In genomic region chr2:37819228-37819627, GRCh38 we compare ENCODE assay signal across 17 cellular contexts.
DNase-seq lines count a peak whose midpoint lies in the region; TF ChIP-seq lines count a peak whose summit lies in the region.
"Had no signal": no experiment of that assay in that cellular context is flagged by ENCODE, and none has a peak within 500 bp of the region (broad histone marks: within the 10 kb centered on the region; RNA-seq: fewer than 3 reads in every experiment).

No MANE protein-coding gene starts in this region.

- CTCF ChIA-PET in AG04450 (lab: Charles Lee), result interaction anchor here (0.7 to 2.2 kb wide), 4 partner anchors 9 to 423 kb away, joined by 4 to 12 read pairs (median 4); no protein-coding TSS in a partner anchor

- H3K9me2 ChIP-seq in GM23248 (ENCODE audit: insufficient read depth), result no peaks in the 10 kb centered on the region

- DNase-seq in AG04450 (ENCODE audit: low read depth, low spot score), result peak; percentile 79
- peak; percentile 96 for DNase-seq in GM23248
- DNase-seq in RPMI7951 (ENCODE audit: low read depth), result peak; percentile 97
- peak; percentile 96 for DNase-seq in fibroblast of mammary gland (ENCODE audit: low read depth)
- no peak for DNase-seq in T-helper 2 cell treated with Interferon-gamma antibody and Interleukin-4, amounts not matched to agents 5 μg/mL and 100 μg/mL, for 36 hours (ENCODE audit: low spot score)
- no peak for DNase-seq in T-helper 2 cell
- DNase-seq in activated effector memory CD4-positive, alpha-beta T cell treated with anti-CD3 and anti-CD28 coated beads, Interleukin-2, amount 50 U/mL, for 16 hours, result no peak
- no peak for DNase-seq in OCI-M2 (lab: John Stamatoyannopoulos, UW; ENCODE audit: unreplicated experiment)
- DNase-seq: activated naive CD8-positive, alpha-beta T cell treated with anti-CD3 and anti-CD28 coated beads, Interleukin-2, amount 50 U/mL, for 24 hours; GF-D8; kidney; NCI-H1105 treated with DMSO at 0.1 percent for 48 hours; Right ventricle myocardium superior; stimulated activated CD4-positive, alpha-beta T cell treated with anti-CD3 and anti-CD28 coated beads, Interleukin-2, amount 100 ng/mL, for 48 hours; WERI-Rb-1 had no signal

- no peak overlapping the region for H3K27ac Mint-ChIP-seq in T-helper 2 cell treated with Interferon-gamma antibody and Interleukin-4, amounts not matched to agents 5 μg/mL and 100 μg/mL, for 36 hours
- H3K27ac Mint-ChIP-seq: activated naive CD8-positive, alpha-beta T cell treated with anti-CD3 and anti-CD28 coated beads, Interleukin-2, amount 50 U/mL, for 24 hours; B cell had no signal

- peaks cover 38% of the 10 kb centered on the region for H3K4me1 ChIP-seq in GM23248 (ENCODE audit: insufficient read depth)
- H3K4me1 ChIP-seq: HAP-1 had no signal

- H3K36me3 Mint-ChIP-seq in T-helper 2 cell treated with Interferon-gamma antibody and Interleukin-4, amounts not matched to agents 5 μg/mL and 100 μg/mL, for 36 hours (ENCODE audit: low read depth), result no peaks in the 10 kb centered on the region

- peak overlapping the region; percentile 54; the same call in 1 of the 2 replicates for H2AFZ ChIP-seq in GM23248

- 0 to 2% methylated on average over 2 of the region's 2 CpGs for WGBS in GM23248 (ENCODE audit: low coverage in 1 of 2, low lambda C conversion rate in 2 of 2, missing lambda C conversion rate in 2 of 2), 2 experiments

- H3K4me3 ChIP-seq in AG04450 (ENCODE audit: low read depth, low read length) (no peak overlapping the region), GM23248 (no peak overlapping the region), fibroblast of mammary gland (ENCODE audit: control insufficient read depth, low read depth, low read length) (no peak overlapping the region)
- H3K4me3 ChIP-seq: HAP-1 had no signal

- H3F3A ChIP-seq in GM23248 (ENCODE audit: insufficient read depth), result peaks cover 28% of the 10 kb centered on the region

- H3K27me3 Mint-ChIP-seq in T-helper 2 cell treated with Interferon-gamma antibody and Interleukin-4, amounts not matched to agents 5 μg/mL and 100 μg/mL, for 36 hours (ENCODE audit: low read depth), result no peaks in the 10 kb centered on the region
- H3K27me3 Mint-ChIP-seq: activated naive CD8-positive, alpha-beta T cell treated with anti-CD3 and anti-CD28 coated beads, Interleukin-2, amount 50 U/mL, for 24 hours; B cell had no signal

- H3K36me3 ChIP-seq in GM23248 (ENCODE audit: low read depth), result no peaks in the 10 kb centered on the region
- H3K36me3 ChIP-seq: HAP-1, WERI-Rb-1 had no signal

- no peak overlapping the region for H3K4me3 Mint-ChIP-seq in T-helper 2 cell treated with Interferon-gamma antibody and Interleukin-4, amounts not matched to agents 5 μg/mL and 100 μg/mL, for 36 hours
- H3K4me3 Mint-ChIP-seq: activated naive CD8-positive, alpha-beta T cell treated with anti-CD3 and anti-CD28 coated beads, Interleukin-2, amount 50 U/mL, for 24 hours; B cell had no signal

- in situ Hi-C loops in GM23248 (cut with MboI), result no loop called here

- POLR2A ChIA-PET in AG04450 (lab: Yijun Ruan, JAX), result interaction anchor here (0.6 to 0.8 kb wide), 2 partner anchors 17 to 167 kb away, joined by 5 to 6 read pairs; no protein-coding TSS in a partner anchor

- no peaks in the 10 kb centered on the region for H3K79me2 ChIP-seq in GM23248 (ENCODE audit: insufficient read depth)

- peak overlapping the region; percentile 44 for H3K4me2 ChIP-seq in GM23248 (ENCODE audit: unreplicated experiment)

- peaks cover 5% of the 10 kb centered on the region for H3K4me1 Mint-ChIP-seq in T-helper 2 cell treated with Interferon-gamma antibody and Interleukin-4, amounts not matched to agents 5 μg/mL and 100 μg/mL, for 36 hours (ENCODE audit: low read depth)

- H3K27ac ChIP-seq in AG04450 (ENCODE audit: low read depth, low read length) (peak overlapping the region; percentile 48), GM23248 (peak overlapping the region; percentile 65)
- H3K27ac ChIP-seq: WERI-Rb-1 had no signal

- H3K27me3 ChIP-seq in AG04450 (ENCODE audit: control insufficient read depth, insufficient read depth, low read length) (no peaks in the 10 kb centered on the region), GM23248 (replicated peaks; ENCODE audit: insufficient read depth) (no peaks in the 10 kb centered on the region)

- TF ChIP-seq CTCF in AG04450 (IDR thresholded peaks at IDR 0.05; ENCODE audit: low read depth, low read length) (no peak), fibroblast of mammary gland (conservative IDR thresholded peaks at IDR 0.05; ENCODE audit: control insufficient read depth, insufficient read depth, low read depth, low read length) (no peak)

- H3K9me3 ChIP-seq in AG04450 (ENCODE audit: control insufficient read depth, insufficient read depth, low read length) (no peaks in the 10 kb centered on the region; the same call in 1 of the 2 replicates), GM23248 (ENCODE audit: low read depth) (no peaks in the 10 kb centered on the region)
- H3K9me3 ChIP-seq: HAP-1 had no signal

- H4K20me1 ChIP-seq in GM23248 (ENCODE audit: insufficient read depth), result no peaks in the 10 kb centered on the region

- H3K9ac ChIP-seq in GM23248, result 0 out of 2 replicates have a peak overlapping the region, but pooled peaks have one; percentile 23

- H3K9me3 Mint-ChIP-seq in T-helper 2 cell treated with Interferon-gamma antibody and Interleukin-4, amounts not matched to agents 5 μg/mL and 100 μg/mL, for 36 hours, result peaks cover 12% of the 10 kb centered on the region

Comparison
In these comparisons a context has a peak if more than half of its experiments do, and no peak if none do; other contexts are left out.
1. DNase-seq: peak in AG04450 (single experiment), GM23248 (single experiment), RPMI7951 (single experiment) and fibroblast of mammary gland (single experiment); none in T-helper 2 cell treated with Interferon-gamma antibody and Interleukin-4, amounts not matched to agents 5 μg/mL and 100 μg/mL, for 36 hours (single experiment), T-helper 2 cell (0 of 5), activated effector memory CD4-positive, alpha-beta T cell treated with anti-CD3 and anti-CD28 coated beads, Interleukin-2, amount 50 U/mL, for 16 hours (single experiment) and OCI-M2 (single experiment).